ENCODE assay signal across 8 cellular contexts in the genomic region with DNA sequence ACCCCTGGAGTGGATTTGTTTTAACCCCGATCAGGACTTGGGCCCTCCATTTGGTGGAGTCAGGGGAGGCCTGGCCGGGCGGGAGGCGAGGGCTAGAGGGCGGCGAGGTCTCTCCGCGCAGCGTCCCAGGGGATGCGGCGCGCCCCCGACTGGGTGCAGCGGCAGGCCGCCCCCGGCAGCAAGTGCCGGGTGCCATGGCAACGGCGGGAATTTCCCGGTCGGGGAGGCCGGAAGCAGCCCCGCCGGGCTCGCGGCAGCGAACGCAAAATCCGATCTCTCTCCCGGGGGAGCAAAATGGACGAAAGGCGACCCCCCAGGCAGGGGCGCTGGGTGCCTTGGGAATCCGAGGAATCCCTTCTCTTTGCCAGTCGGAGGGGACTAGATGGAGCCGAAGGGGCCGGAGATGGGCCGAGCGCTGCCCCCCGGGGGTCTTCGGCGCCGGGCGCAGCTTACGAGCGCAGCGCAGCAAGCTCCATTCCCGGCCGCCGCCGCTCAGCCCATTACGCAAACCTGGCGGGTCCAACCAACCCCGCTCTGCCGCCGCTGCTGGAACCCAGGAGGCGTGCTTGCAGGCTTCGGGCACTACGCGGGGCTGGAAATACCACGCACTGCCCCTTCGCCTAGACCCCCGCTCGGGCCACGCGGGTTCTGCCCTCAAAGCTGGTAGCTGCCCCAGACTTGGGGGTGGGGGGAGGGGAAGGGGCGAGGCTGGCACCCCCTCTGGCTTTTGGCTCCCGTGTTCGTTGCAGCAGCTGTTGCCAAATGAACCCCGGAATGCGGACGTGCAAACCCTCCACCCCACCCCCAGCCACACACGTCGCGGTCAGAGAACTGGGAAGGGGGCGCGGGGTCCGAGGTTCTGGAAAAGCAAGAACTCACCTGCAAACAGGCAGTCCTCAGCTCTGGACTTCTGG.
DNase-seq lines count a peak whose midpoint lies in the region; ATAC-seq and TF ChIP-seq lines count a peak whose summit lies in the region.
"Not testable (repeated sequence)": the region's sequence is repeated elsewhere in the genome, so short reads cannot be mapped to it uniquely, and the experiment has no call there.

No MANE protein-coding gene starts in this region.

- H3K27me3 ChIP-seq in HAP-1 (ENCODE audit: low read depth); SJSA1 (replicated peaks); breast epithelium; uterus: not testable (repeated sequence)

- H3K4me3 ChIP-seq in HAP-1 (peak overlapping the region; percentile 39), SJSA1 (peak overlapping the region; percentile 45), breast epithelium (peak overlapping the region; percentile 46 to 64 (median 52)), uterus (peak overlapping the region; percentile 30 to 45)

- not testable (repeated sequence) for H3K4me1 ChIP-seq in HAP-1; SJSA1 (replicated peaks); breast epithelium; uterus

- H3K27ac ChIP-seq in SJSA1, result not testable (repeated sequence)
- peak overlapping the region; percentile 67 to 79 for H3K27ac ChIP-seq in breast epithelium
- peak overlapping the region in 1 of 2 donors; percentile 66 for H3K27ac ChIP-seq in uterus

- intact Hi-C loops in breast epithelium (cut with DNase I; ENCODE audit: low total_unique reads); left cardiac atrium (cut with DNase I); uterus (cut with DNase I; ENCODE audit: low total_unique reads): not testable (repeated sequence)

- not testable (repeated sequence) for H3K4me1 Mint-ChIP-seq in naive thymus-derived CD8-positive, alpha-beta T cell

- in situ Hi-C loops in HAP-1 (cut with MboI; ENCODE audit: low sequenced_read_pairs), result not testable (repeated sequence)

- TF ChIP-seq CTCF in breast epithelium (IDR thresholded peaks at IDR 0.05); uterus (IDR thresholded peaks at IDR 0.05): not testable (repeated sequence)

- H3K27ac Mint-ChIP-seq in naive thymus-derived CD8-positive, alpha-beta T cell, result peak overlapping the region; percentile 64 to 98 (median 88)

- H3K36me3 ChIP-seq in HAP-1 (replicated peaks); SJSA1; breast epithelium; uterus: not testable (repeated sequence)

- POLR2A ChIA-PET in naive thymus-derived CD8-positive, alpha-beta T cell (lab: Charles Lee), result not testable (repeated sequence)

- not testable (repeated sequence) for TF ChIP-seq POLR2A in breast epithelium (IDR thresholded peaks at IDR 0.05); uterus (IDR thresholded peaks at IDR 0.05)

- not testable (repeated sequence) for H3K36me3 Mint-ChIP-seq in naive thymus-derived CD8-positive, alpha-beta T cell

- H3K9me3 ChIP-seq in HAP-1; SJSA1 (replicated peaks); breast epithelium; uterus: not testable (repeated sequence)

- not testable (repeated sequence) for ATAC-seq in left cardiac atrium; naive thymus-derived CD8-positive, alpha-beta T cell

- DNase-seq in HAP-1 (ENCODE audit: low spot score in 2 of 2) (peak in 1 of 2 experiments; percentile 55), SJSA1 (ENCODE audit: low read depth in 1 of 2, low spot score in 2 of 2) (peak; percentile 1 to 55), activated T-cell treated with anti-CD3 and anti-CD28 coated beads for 48 hours (ENCODE audit: low read depth) (peak; percentile 42), left cardiac atrium (peak; percentile 24), uterus (peak in 1 of 2 donors; percentile 31)
- DNase-seq in breast epithelium (ENCODE audit: low spot score in 2 of 2), result not testable (repeated sequence)
- peak; percentile 46 to 89 (median 74) for DNase-seq in naive thymus-derived CD8-positive, alpha-beta T cell
- DNase-seq in stimulated activated CD4-positive, alpha-beta T cell treated with anti-CD3 and anti-CD28 coated beads, Interleukin-1b, Interleukin-23, amount 100 ng/mL, for 4 hours (ENCODE audit: low read depth in 2 of 2), result peak; percentile 44 to 49

- H3K9me3 Mint-ChIP-seq in naive thymus-derived CD8-positive, alpha-beta T cell, result not testable (repeated sequence)

- H3K27me3 Mint-ChIP-seq in naive thymus-derived CD8-positive, alpha-beta T cell, result not testable (repeated sequence)

- peak overlapping the region; percentile 56 to 94 (median 83) for H3K4me3 Mint-ChIP-seq in naive thymus-derived CD8-positive, alpha-beta T cell
